18 cellular contexts compared by ENCODE assay signal in genomic region chr7:123229426-123229825, GRCh38. TPM values are rescaled to one million over a fixed set of nuclear protein-coding genes. Genes with fewer than 3 reads are reported as not detected.
A peak's percentile ranks its signal among the peaks of the same experiment; 100 is the strongest.
DNase-seq lines count a peak whose midpoint lies in the region; ATAC-seq, FAIRE-seq and TF ChIP-seq lines count a peak whose summit lies in the region.
"Had no signal": no experiment of that assay in that cellular context is flagged by ENCODE, and none has a peak within 500 bp of the region (broad histone marks: within the 10 kb centered on the region; RNA-seq: fewer than 3 reads in every experiment).

No MANE protein-coding gene starts in this region.

- no peak overlapping the region for H3K9ac ChIP-seq in HepG2 (ENCODE audit: insufficient read depth, low read depth, low read length)
- no peak overlapping the region for H3K9ac ChIP-seq in PC-3 (ENCODE audit: low read length)

- TF ChIP-seq POLR2A in HepG2 (IDR thresholded peaks at IDR 0.05; ENCODE audit: insufficient read depth in 1 of 2, low read depth in 2 of 2, low read length in 2 of 2) (no peak), right lobe of liver (IDR thresholded peaks at IDR 0.05) (no peak)

- H2AFZ ChIP-seq in HepG2 (ENCODE audit: low read length) (no peak overlapping the region), PC-3 (ENCODE audit: low read length) (no peak overlapping the region), hepatocyte (no peak overlapping the region)

- intact Hi-C loops in HepG2 (cut with micrococcal nuclease; ENCODE audit: unreplicated experiment) (no loop called here), right lobe of liver (cut with DNase I) (no loop called here), PC-3 (cut with micrococcal nuclease) (no loop called here)

- H3K4me3 ChIP-seq in HepG2 (replicated peaks in 1 of 3; ENCODE audit: insufficient read depth in 1 of 3, low read depth in 2 of 3, low read length in 3 of 3) (no peak overlapping the region), right lobe of liver (no peak overlapping the region), PC-3 (ENCODE audit: low read length) (no peak overlapping the region), hepatocyte (peak overlapping the region; percentile 1)

- DNase-seq in HepG2 (ENCODE audit: low spot score) (no peak), right lobe of liver (no peak), PC-3 (peak; percentile 16), hepatocyte (ENCODE audit: low spot score) (no peak), NAMALWA (ENCODE audit: low spot score) (no peak), COLO668 (lab: John Stamatoyannopoulos, UW; ENCODE audit: unreplicated experiment) (no peak), amniotic stem cell (lab: John Stamatoyannopoulos, UW) (no peak)
- DNase-seq: 8988T; Caco-2; CD8-positive, alpha-beta T cell; DND-41; GDM1; GOT3; H9 had no signal

- no peak for ATAC-seq in HepG2
- no peak for ATAC-seq in right lobe of liver
- no peak for ATAC-seq in PC-3
- ATAC-seq: CD8-positive, alpha-beta T cell had no signal

- no peak for TF ChIP-seq RAD21 in HepG2 (CRISPR knock-in tag; IDR thresholded peaks at IDR 0.05)

- H4K20me1 ChIP-seq in HepG2 (ENCODE audit: insufficient read depth, low read length) (no peaks in the 10 kb centered on the region), PC-3 (ENCODE audit: low read length) (no peaks in the 10 kb centered on the region), hepatocyte (ENCODE audit: insufficient read depth, poor library complexity, severe bottlenecking) (no peaks in the 10 kb centered on the region)

- no peaks in the 10 kb centered on the region for H3K79me2 ChIP-seq in HepG2 (ENCODE audit: insufficient read depth, low read length)
- no peaks in the 10 kb centered on the region for H3K79me2 ChIP-seq in PC-3 (ENCODE audit: low read length)
- no peaks in the 10 kb centered on the region for H3K79me2 ChIP-seq in hepatocyte

- H3K9me2 ChIP-seq in PC-3 (replicated peaks; ENCODE audit: low read length), result no peaks in the 10 kb centered on the region
- H3K9me2 ChIP-seq in hepatocyte (replicated peaks; ENCODE audit: insufficient read depth), result no peaks in the 10 kb centered on the region

- CTCF ChIA-PET in HepG2 (lab: Yijun Ruan, JAX; ENCODE audit: low intra/inter-chr PET ratio, low total read pairs) (no interaction called here), PC-3 (lab: Charles Lee) (no interaction called here)

- FAIRE-seq in HepG2 (lab: Jason Lieb, UNC), result no peak
- FAIRE-seq: GM12892 had no signal

- H3F3A ChIP-seq in PC-3 (ENCODE audit: low read length, unreplicated experiment), result no peaks in the 10 kb centered on the region

- H3K9me3 ChIP-seq in HepG2 (ENCODE audit: low read length), result no peaks in the 10 kb centered on the region
- no peaks in the 10 kb centered on the region for H3K9me3 ChIP-seq in right lobe of liver
- no peaks in the 10 kb centered on the region for H3K9me3 ChIP-seq in PC-3 (ENCODE audit: low read length)
- H3K9me3 ChIP-seq in hepatocyte (ENCODE audit: low read depth), result no peaks in the 10 kb centered on the region
- H3K9me3 ChIP-seq: Caco-2 had no signal

- POLR2A ChIA-PET in HepG2 (lab: Yijun Ruan, JAX), result no interaction called here
- POLR2A ChIA-PET in PC-3 (lab: Charles Lee; ENCODE audit: unreplicated experiment), result interaction anchor here (0.6 kb wide), 1 partner anchor 123 kb away, joined by 4 read pairs; no protein-coding TSS in a partner anchor

- H3K4me2 ChIP-seq in HepG2 (ENCODE audit: low read depth, low read length) (no peak overlapping the region), PC-3 (ENCODE audit: low read length) (no peak overlapping the region), hepatocyte (no peak overlapping the region)

- BruUV-seq in HepG2 (replicated peaks; lab: Mats Ljungman, UMichigan), result no TSS peak
- BruUV-seq in PC-3 (replicated peaks; lab: Mats Ljungman, UMichigan), result no TSS peak

- H3K36me3 ChIP-seq in HepG2 (replicated peaks in 1 of 2; ENCODE audit: control insufficient read depth in 1 of 2, insufficient read depth in 2 of 2, low read length in 2 of 2) (no peaks in the 10 kb centered on the region), right lobe of liver (no peaks in the 10 kb centered on the region), PC-3 (ENCODE audit: low read depth, low read length) (no peaks in the 10 kb centered on the region), hepatocyte (replicated peaks; ENCODE audit: insufficient read depth, low read depth) (no peaks in the 10 kb centered on the region)

- TF ChIP-seq EP300 in HepG2 (IDR thresholded peaks at IDR 0.05; ENCODE audit: low read depth in 2 of 2, low read length in 2 of 2) (no peak), HepG2 (CRISPR knock-in tag; IDR thresholded peaks at IDR 0.05; ENCODE audit: borderline replicate concordance) (no peak)

- H3K27ac ChIP-seq in HepG2 (ENCODE audit: extremely low read length, insufficient read depth, low read length) (no peak overlapping the region), right lobe of liver (no peak overlapping the region), PC-3 (ENCODE audit: low read length) (no peak overlapping the region), hepatocyte (no peak overlapping the region)

- H3K4me1 ChIP-seq in HepG2 (ENCODE audit: insufficient read depth, low read length) (no peaks in the 10 kb centered on the region), right lobe of liver (no peaks in the 10 kb centered on the region), PC-3 (ENCODE audit: insufficient read depth, low read length) (no peaks in the 10 kb centered on the region), hepatocyte (ENCODE audit: insufficient read depth) (peaks cover 8% of the 10 kb centered on the region)
- H3K4me1 ChIP-seq: Caco-2 had no signal

- in situ Hi-C loops in HepG2 (cut with HindIII; ENCODE audit: extremely low pct_ligation_motif_present, low pct_unique_long_range_greater_than_20kb), result no loop called here

- H3K27me3 ChIP-seq in HepG2 (ENCODE audit: control insufficient read depth in 1 of 2, insufficient read depth in 2 of 2, low read length in 2 of 2), result no peaks in the 10 kb centered on the region
- no peaks in the 10 kb centered on the region for H3K27me3 ChIP-seq in right lobe of liver
- H3K27me3 ChIP-seq in PC-3 (ENCODE audit: low read length), result no peaks in the 10 kb centered on the region
- no peaks in the 10 kb centered on the region for H3K27me3 ChIP-seq in hepatocyte

- TF ChIP-seq CTCF in HepG2 (CRISPR knock-in tag; IDR thresholded peaks at IDR 0.05) (no peak), right lobe of liver (IDR thresholded peaks at IDR 0.05) (no peak), PC-3 (conservative IDR thresholded peaks at IDR 0.05; ENCODE audit: low read depth, low read length) (no peak), hepatocyte (IDR thresholded peaks at IDR 0.05; ENCODE audit: poor library complexity) (no peak)

TF ChIP-seq in HepG2, 621 proteins besides CTCF, POLR2A, EP300 and RAD21:
- TF ChIP-seq NFE2L2 (IDR thresholded peaks at IDR 0.05; ENCODE audit: low read length) (0 out of 2 replicates have a peak, but pooled peaks have one; percentile 11), MAFK (conservative IDR thresholded peaks at IDR 0.05 in 1 of 2, IDR thresholded peaks at IDR 0.05 in 1 of 2; ENCODE audit: low read length in 2 of 2) (peak; percentile 57 to 81), JARID2 (CRISPR knock-in tag; IDR thresholded peaks at IDR 0.05; ENCODE audit: insufficient replicate concordance) (no peak), ZFYVE20 (CRISPR knock-in tag; IDR thresholded peaks at IDR 0.05; ENCODE audit: borderline replicate concordance, low read depth) (no peak), MAFF (IDR thresholded peaks at IDR 0.05; ENCODE audit: low read depth, low read length) (peak; percentile 64)

RNA-seq across cellular contexts. Expression of gene SLC13A1, which starts 29.7 kb away (rescaled TPM):
- total RNA-seq in HepG2 (2016; rRNA removed; fragmentation: Illumina TruSeq; extraction: Trizol), result not detected in 2 replicates
- total RNA-seq in HepG2 (2016; cell fraction: cytosol; rRNA removed; fragmentation: Illumina TruSeq; extraction: Trizol; ENCODE audit: low read depth), result not detected in 2 replicates
- total RNA-seq in HepG2 (2016; cell fraction: insoluble cytoplasmic fraction; rRNA removed; fragmentation: Illumina TruSeq; extraction: Trizol), result not detected in 2 replicates
- not detected in 2 replicates for total RNA-seq in HepG2 (2016; cell fraction: membrane; rRNA removed; fragmentation: Illumina TruSeq; extraction: Trizol)
- total RNA-seq in HepG2 (2016; cell fraction: nucleus; rRNA removed; fragmentation: Illumina TruSeq; extraction: Trizol), result not detected in 2 replicates
- polyA plus RNA-seq in HepG2 (2011; rRNA removed), result not detected in 2 replicates
- not detected in 2 replicates for polyA plus RNA-seq in HepG2 (2011; cell fraction: cytosol; rRNA removed)
- not detected in 2 replicates for polyA plus RNA-seq in HepG2 (2011; cell fraction: nucleus; rRNA removed)
- polyA plus RNA-seq in HepG2 (2012), result not detected in 2 replicates
- not detected in 2 replicates for polyA plus RNA-seq in HepG2 (2016; cell fraction: cytosol; fragmentation: Illumina TruSeq; extraction: Trizol; ENCODE audit: low read depth)
- not detected in 2 replicates for polyA plus RNA-seq in HepG2 (2016; cell fraction: insoluble cytoplasmic fraction; fragmentation: Illumina TruSeq; extraction: Trizol; ENCODE audit: low read depth)
- not detected in 2 replicates for polyA plus RNA-seq in HepG2 (2016; cell fraction: membrane; fragmentation: Illumina TruSeq; extraction: Trizol; ENCODE audit: low read depth)
- not detected in 2 replicates for polyA plus RNA-seq in HepG2 (2016; cell fraction: nucleus; fragmentation: Illumina TruSeq; extraction: Trizol; ENCODE audit: insufficient read depth, low read depth)
- not detected in 2 replicates for polyA minus RNA-seq in HepG2 (2011; rRNA and poly(A)+ RNA removed; ENCODE audit: low replicate concordance)
- polyA minus RNA-seq in HepG2 (2011; cell fraction: cytosol; rRNA and poly(A)+ RNA removed), result not detected in 2 replicates
- polyA minus RNA-seq in HepG2 (2011; cell fraction: nucleus; rRNA and poly(A)+ RNA removed), result not detected in 2 replicates
- total RNA-seq in right lobe of liver, result not detected
- not detected in 2 replicates for total RNA-seq in PC-3 (2014; rRNA removed)
- 0.07 and 0.28 TPM in 2 replicates for total RNA-seq in hepatocyte
- polyA plus RNA-seq in hepatocyte, result not detected in 2 replicates
- total RNA-seq: Caco-2; CD8-positive, alpha-beta T cell; H9; HT1080 had no signal
- polyA plus RNA-seq: BJ, CD14-positive monocyte had no signal
